ENCODE assay signal across 21 cellular contexts in the genomic region with DNA sequence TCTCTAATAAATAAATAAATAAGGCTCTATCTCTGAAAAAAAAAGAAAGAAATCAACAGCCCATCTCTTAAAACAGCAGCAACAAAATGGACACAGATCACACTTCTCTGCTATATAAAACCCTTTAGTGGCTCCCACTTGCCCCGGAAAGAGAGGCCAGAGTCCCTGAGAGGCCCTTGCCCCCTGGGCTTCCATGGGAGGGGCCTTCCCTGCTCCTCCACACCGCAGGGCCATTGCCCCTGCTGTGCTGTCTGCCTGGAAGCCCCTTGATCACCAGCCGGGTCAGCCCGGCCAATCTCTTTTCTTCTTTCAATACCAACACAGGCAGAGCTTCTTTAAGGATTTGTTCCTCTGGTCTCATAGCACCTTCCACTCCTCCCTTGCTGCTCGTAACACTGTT.
"Had no signal": no experiment of that assay in that cellular context is flagged by ENCODE, and none has a peak within 500 bp of the region (broad histone marks: within the 10 kb centered on the region; RNA-seq: fewer than 3 reads in every experiment).

No MANE protein-coding gene starts in this region.

- H3K4me3 ChIP-seq: coronary artery, dorsolateral prefrontal cortex, esophagus muscularis mucosa, gastroesophageal sphincter, heart left ventricle, hepatocyte, left lung, lower lobe of right lung, mucosa of descending colon had no signal

- FAIRE-seq: colon, endothelial cell of umbilical vein, frontal cortex, islet of Langerhans, keratinocyte had no signal

- DNase-seq: dermis blood vessel endothelial cell; effector CD4-positive, alpha-beta T cell; effector memory CD4-positive, alpha-beta T cell; foreskin keratinocyte; hypothalamus; left cardiac atrium; left lung; lower lobe of right lung; mesenchymal stem cell; mucosa of descending colon had no signal

- H3K36me3 ChIP-seq: esophagus muscularis mucosa, gastroesophageal sphincter, heart left ventricle, left lung, lower lobe of right lung had no signal

- H3K27me3 ChIP-seq: foreskin keratinocyte, hepatocyte had no signal
